13 cellular contexts compared by ENCODE assay signal in the genomic region with DNA sequence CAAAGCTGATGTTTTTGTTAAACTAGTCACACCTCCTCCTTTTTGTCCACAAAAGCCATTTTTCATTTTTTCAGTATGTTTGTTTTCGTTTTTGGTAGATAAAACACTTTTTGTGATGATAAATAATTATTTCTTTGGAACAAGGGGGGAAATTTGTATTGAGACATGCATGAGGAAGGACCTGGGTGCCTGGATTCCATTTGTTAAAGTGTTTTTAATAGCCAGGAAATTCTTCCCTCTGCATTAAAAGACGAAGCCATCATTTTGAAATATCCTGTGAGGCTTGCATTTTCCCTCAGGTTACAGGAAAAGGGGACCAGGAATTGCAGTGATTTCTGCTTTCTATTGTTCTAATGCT. TPM values are rescaled to one million over a fixed set of nuclear protein-coding genes. Genes with fewer than 3 reads are reported as not detected.
A peak's percentile ranks its signal among the peaks of the same experiment; 100 is the strongest.
DNase-seq lines count a peak whose midpoint lies in the region; ATAC-seq and TF ChIP-seq lines count a peak whose summit lies in the region.
"Had no signal": no experiment of that assay in that cellular context is flagged by ENCODE, and none has a peak within 500 bp of the region (broad histone marks: within the 10 kb centered on the region; RNA-seq: fewer than 3 reads in every experiment).

No MANE protein-coding gene starts in this region.

- intact Hi-C loops in activated CD4-positive, alpha-beta T cell treated with anti-CD3 and anti-CD28 coated beads, Interleukin-2, amount 10 ng/mL, durations not matched to agents 24 days and 14 days (cut with micrococcal nuclease), result loop anchor here (1.0 to 10.0 kb wide), 10 partner anchors 15 to 1228 kb away; a partner anchor contains a TSS

- H2BK12ac ChIP-seq in H9 (ENCODE audit: insufficient read length, low read depth, low read length), result no peak overlapping the region
- H2BK12ac ChIP-seq in neuronal stem cell (ENCODE audit: low read length), result no peak overlapping the region

- H3K23me2 ChIP-seq in H9 (ENCODE audit: insufficient read length, low read depth, low read length, poor library complexity, severe bottlenecking), result no peaks in the 10 kb centered on the region

- H3K27ac Mint-ChIP-seq in activated CD4-positive, alpha-beta T cell treated with anti-CD3 and anti-CD28 coated beads, Interleukin-2, amount 10 ng/mL, durations not matched to agents 24 days and 14 days, result peak overlapping the region; percentile 69
- H3K27ac Mint-ChIP-seq in H9 (peak overlapping the region in 1 of 3 experiments; percentile 75; a peak in 2 of 7 replicates), brain (peak overlapping the region in 3 of 5 experiments; percentile 75 to 80 (median 75))

- no peak overlapping the region for H3K27ac ChIP-seq in H9 (ENCODE audit: insufficient read length, low read depth, low read length)
- H3K27ac ChIP-seq in neuronal stem cell (replicated peaks; ENCODE audit: low read length), result no peak overlapping the region
- H3K27ac ChIP-seq: thyroid gland had no signal

- H2BK120ac ChIP-seq in H9 (ENCODE audit: low read depth, low read length, poor library complexity, severe bottlenecking) (no peak overlapping the region), neuronal stem cell (ENCODE audit: low read depth, low read length) (no peak overlapping the region)

- H3K4me1 ChIP-seq in H9 (ENCODE audit: insufficient read depth, low read length) (peaks cover 4% of the 10 kb centered on the region), neuronal stem cell (ENCODE audit: control insufficient read depth in 2 of 2, insufficient read depth in 1 of 2, low read depth in 1 of 2, low read length in 2 of 2) (peaks cover 1 to 7% of the 10 kb centered on the region in 2 donors)

- TF ChIP-seq CTCF in H9 (conservative IDR thresholded peaks at IDR 0.05), result no peak
- TF ChIP-seq CTCF in brain (conservative IDR thresholded peaks at IDR 0.05), result no peak

- H3K14ac ChIP-seq in H9 (ENCODE audit: insufficient read depth, low read length) (no peak overlapping the region), neuronal stem cell (ENCODE audit: low read length) (no peak overlapping the region)

- no peak for ATAC-seq in HG03175 (IDR thresholded peaks at IDR 0.05; ENCODE audit: unreplicated experiment)

- H3K9me3 ChIP-seq in H9 (ENCODE audit: control insufficient read depth, low read depth, low read length) (no peaks in the 10 kb centered on the region), neuronal stem cell (replicated peaks in 1 of 2; ENCODE audit: control insufficient read depth in 2 of 2, insufficient read depth in 1 of 2, low read depth in 1 of 2, low read length in 2 of 2) (no peaks in the 10 kb centered on the region)
- H3K9me3 ChIP-seq: thyroid gland had no signal

- H3K18ac ChIP-seq in H9 (ENCODE audit: insufficient read length, low read depth, low read length) (no peak overlapping the region), neuronal stem cell (ENCODE audit: low read length) (no peak overlapping the region)

- no peak overlapping the region for H3K9ac ChIP-seq in H9 (ENCODE audit: extremely low read depth, insufficient read length, low read length)
- no peak overlapping the region for H3K9ac ChIP-seq in neuronal stem cell (ENCODE audit: low read depth, low read length, poor library complexity)

- H4K91ac ChIP-seq in H9 (ENCODE audit: insufficient read length, low read depth, low read length), result no peak overlapping the region
- no peak overlapping the region for H4K91ac ChIP-seq in neuronal stem cell (ENCODE audit: low read depth, low read length, poor library complexity)

- H2BK15ac ChIP-seq in H9 (ENCODE audit: low read depth, low read length), result no peak overlapping the region
- no peak overlapping the region for H2BK15ac ChIP-seq in neuronal stem cell (ENCODE audit: low read length)

- H4K5ac ChIP-seq in H9 (ENCODE audit: insufficient read length, low read depth, low read length), result no peak overlapping the region

- H3K4ac ChIP-seq in H9 (ENCODE audit: low read depth, low read length) (no peak overlapping the region), neuronal stem cell (ENCODE audit: low read length) (no peak overlapping the region)

- H3K79me1 ChIP-seq in H9 (ENCODE audit: insufficient read depth, low read depth, low read length, poor library complexity, severe bottlenecking), result no peaks in the 10 kb centered on the region
- H3K79me1 ChIP-seq in neuronal stem cell (ENCODE audit: low read depth, low read length), result no peaks in the 10 kb centered on the region

- H2AFZ ChIP-seq in H9 (ENCODE audit: low read length) (peak overlapping the region; percentile 1), neuronal stem cell (ENCODE audit: low read length) (peak overlapping the region; percentile 65)

- H2BK20ac ChIP-seq in H9 (ENCODE audit: low read depth, low read length, poor library complexity, severe bottlenecking), result no peak overlapping the region

- H3K4me3 ChIP-seq in neuronal stem cell (ENCODE audit: low read length in 2 of 2), result no peak overlapping the region
- H3K4me3 ChIP-seq: thyroid gland had no signal

- H3K4me2 ChIP-seq in H9 (ENCODE audit: insufficient read depth, insufficient read length, low read length) (no peak overlapping the region), neuronal stem cell (ENCODE audit: insufficient read depth, low read length, poor library complexity, severe bottlenecking) (no peak overlapping the region)

- no peak overlapping the region for H2BK5ac ChIP-seq in H9 (ENCODE audit: insufficient read length, low read length)
- no peak overlapping the region for H2BK5ac ChIP-seq in neuronal stem cell (ENCODE audit: low read length)

- H4K20me1 ChIP-seq in H9 (ENCODE audit: control insufficient read depth, insufficient read depth, insufficient read length), result no peaks in the 10 kb centered on the region

- H3K23ac ChIP-seq in H9 (ENCODE audit: insufficient read length, low read depth, low read length) (no peak overlapping the region), neuronal stem cell (ENCODE audit: low read depth, low read length, poor library complexity) (no peak overlapping the region)

- H3K27me3 Mint-ChIP-seq in activated CD4-positive, alpha-beta T cell treated with anti-CD3 and anti-CD28 coated beads, Interleukin-2, amount 10 ng/mL, durations not matched to agents 24 days and 14 days, result no peaks in the 10 kb centered on the region
- H3K27me3 Mint-ChIP-seq in H9 (ENCODE audit: low read depth) (no peaks in the 10 kb centered on the region; the same call in none of the 2 replicates), brain (peaks cover 14% of the 10 kb centered on the region)

- no peak overlapping the region for H3K56ac ChIP-seq in H9 (ENCODE audit: insufficient read length, low read depth, low read length)

- no peak overlapping the region for H4K8ac ChIP-seq in H9 (replicated peaks; ENCODE audit: insufficient read length, low read depth, low read length)
- no peak overlapping the region for H4K8ac ChIP-seq in neuronal stem cell (ENCODE audit: low read depth, low read length)

- no peaks in the 10 kb centered on the region for H3K79me2 ChIP-seq in H9 (ENCODE audit: insufficient read depth, low read length)

- no peak for DNase-seq in activated CD4-positive, alpha-beta T cell treated with anti-CD3 and anti-CD28 coated beads, Interleukin-2, amount 10 ng/mL, durations not matched to agents 24 days and 14 days
- DNase-seq in activated CD4-positive, alpha-beta T cell treated with anti-CD3 and anti-CD28 coated beads for 48 hours, result no peak
- no peak for DNase-seq in H9
- no peak for DNase-seq in neuronal stem cell (ENCODE audit: low spot score)
- no peak for DNase-seq in C1 segment of cervical spinal cord (lab: John Stamatoyannopoulos, UW)
- DNase-seq in activated naive CD4-positive, alpha-beta T cell treated with anti-CD3 and anti-CD28 coated beads, Interleukin-2, amount 50 U/mL, for 16 hours, result no peak

- H3T11ph ChIP-seq in H9 (ENCODE audit: low read length), result no peak overlapping the region

- no peaks in the 10 kb centered on the region for H3K9me3 Mint-ChIP-seq in activated CD4-positive, alpha-beta T cell treated with anti-CD3 and anti-CD28 coated beads, Interleukin-2, amount 10 ng/mL, durations not matched to agents 24 days and 14 days
- H3K9me3 Mint-ChIP-seq in H9 (no peaks in the 10 kb centered on the region), brain (peaks cover 0 to 3% (median 0%) of the 10 kb centered on the region in 5 experiments)
- H3K9me3 Mint-ChIP-seq: activated T-helper 1 cell treated with anti-CD3 and anti-CD28 coated beads, Interleukin-12 subunit alpha, Interleukin-12 subunit beta, Interleukin-2, Interleukin-4 antibody, amounts not matched to agents 30 ng/mL and 10 ng/mL and 1 ng/mL, durations not matched to agents 14 hours and 24 hours and 36 hours; naive B cell had no signal

- no peaks in the 10 kb centered on the region for H3K36me3 Mint-ChIP-seq in activated CD4-positive, alpha-beta T cell treated with anti-CD3 and anti-CD28 coated beads, Interleukin-2, amount 10 ng/mL, durations not matched to agents 24 days and 14 days (ENCODE audit: low read depth)
- H3K36me3 Mint-ChIP-seq in H9 (ENCODE audit: insufficient read depth in 1 of 3, low read depth in 3 of 3) (no peaks in the 10 kb centered on the region), brain (no peaks in the 10 kb centered on the region)
- H3K36me3 Mint-ChIP-seq: naive B cell had no signal

- no peaks in the 10 kb centered on the region for H3K36me3 ChIP-seq in neuronal stem cell (replicated peaks in 1 of 2; ENCODE audit: control insufficient read depth in 2 of 2, insufficient read depth in 2 of 2, low read length in 2 of 2)
- H3K36me3 ChIP-seq: thyroid gland had no signal

- H3K4me1 Mint-ChIP-seq in activated CD4-positive, alpha-beta T cell treated with anti-CD3 and anti-CD28 coated beads, Interleukin-2, amount 10 ng/mL, durations not matched to agents 24 days and 14 days, result peaks cover 41% of the 10 kb centered on the region
- peaks cover 6 to 8% of the 10 kb centered on the region in 2 experiments; a peak in 3 of 4 replicates for H3K4me1 Mint-ChIP-seq in H9
- peaks cover 22% of the 10 kb centered on the region for H3K4me1 Mint-ChIP-seq in brain

- H2AK5ac ChIP-seq in H9 (ENCODE audit: insufficient read length, low read length), result no peak overlapping the region
- no peak overlapping the region for H2AK5ac ChIP-seq in neuronal stem cell (ENCODE audit: low read depth, low read length)

- no CpG with 5 or more reads among the region's 2 CpGs for WGBS in H9 (ENCODE audit: extremely low coverage, insufficient read length, low lambda C conversion rate)
- WGBS in neuronal stem cell (ENCODE audit: extremely low coverage in 2 of 2, insufficient read length in 2 of 2, insufficient replicate concordance in 1 of 2), 2 donors, result no CpG with 5 or more reads among the region's 2 CpGs

- peak overlapping the region; percentile 72 for H3K4me3 Mint-ChIP-seq in activated CD4-positive, alpha-beta T cell treated with anti-CD3 and anti-CD28 coated beads, Interleukin-2, amount 10 ng/mL, durations not matched to agents 24 days and 14 days
- H3K4me3 Mint-ChIP-seq in H9, result no peak overlapping the region
- H3K4me3 Mint-ChIP-seq in brain, result peak overlapping the region in 2 of 5 experiments; percentile 63 to 72
- H3K4me3 Mint-ChIP-seq: naive B cell had no signal

- H3K27me3 ChIP-seq in H9 (ENCODE audit: insufficient read depth, low read length) (no peaks in the 10 kb centered on the region), neuronal stem cell (ENCODE audit: control insufficient read depth in 3 of 3, insufficient read depth in 3 of 3, low read depth in 1 of 3, low read length in 3 of 3) (peaks cover 0 to 2% (median 0%) of the 10 kb centered on the region in 3 experiments)
- H3K27me3 ChIP-seq: thyroid gland had no signal

RNA-seq across cellular contexts. Expression of a gene that starts 52.1 kb away (rescaled TPM):
- 104 TPM in 2 replicates for total RNA-seq in activated CD4-positive, alpha-beta T cell treated with anti-CD3 and anti-CD28 coated beads, Interleukin-2, amount 10 ng/mL, durations not matched to agents 24 days and 14 days
- not detected in 2 replicates for total RNA-seq in H9 (2021)
- not detected for polyA plus RNA-seq in brain (ENCODE audit: insufficient read depth, low read depth, low replicate concordance)
- not detected for polyA plus RNA-seq in neuronal stem cell (2013, experiment 1 of 2)
- not detected for polyA plus RNA-seq in neuronal stem cell (2013, experiment 2 of 2)
- total RNA-seq: RPMI7951 had no signal
- polyA plus RNA-seq: AG04450 had no signal

Comparison
In these comparisons a context has a peak if more than half of its experiments do, and no peak if none do; other contexts are left out.
1. RNA of a gene that starts 52.1 kb away (total RNA-seq): 104 TPM in activated CD4-positive, alpha-beta T cell treated with anti-CD3 and anti-CD28 coated beads, Interleukin-2, amount 10 ng/mL, durations not matched to agents 24 days and 14 days; not detected in H9; every median in the first group is over 100 times any median in the second.